1 cellular context compared by ENCODE assay signal in genomic region chr5:41524174-41524573, GRCh38.
TF ChIP-seq lines count a peak whose summit lies in the region.

No MANE protein-coding gene starts in this region.

TF ChIP-seq in GM23338, 12 proteins besides CTCF, POLR2A, EP300 and RAD21 (continued from another document):
- no peak for TF ChIP-seq ZNF462 (CRISPR knock-in tag; IDR thresholded peaks at IDR 0.05)
